Comparison of ENCODE assay signal across 8 cellular contexts in the genomic region with DNA sequence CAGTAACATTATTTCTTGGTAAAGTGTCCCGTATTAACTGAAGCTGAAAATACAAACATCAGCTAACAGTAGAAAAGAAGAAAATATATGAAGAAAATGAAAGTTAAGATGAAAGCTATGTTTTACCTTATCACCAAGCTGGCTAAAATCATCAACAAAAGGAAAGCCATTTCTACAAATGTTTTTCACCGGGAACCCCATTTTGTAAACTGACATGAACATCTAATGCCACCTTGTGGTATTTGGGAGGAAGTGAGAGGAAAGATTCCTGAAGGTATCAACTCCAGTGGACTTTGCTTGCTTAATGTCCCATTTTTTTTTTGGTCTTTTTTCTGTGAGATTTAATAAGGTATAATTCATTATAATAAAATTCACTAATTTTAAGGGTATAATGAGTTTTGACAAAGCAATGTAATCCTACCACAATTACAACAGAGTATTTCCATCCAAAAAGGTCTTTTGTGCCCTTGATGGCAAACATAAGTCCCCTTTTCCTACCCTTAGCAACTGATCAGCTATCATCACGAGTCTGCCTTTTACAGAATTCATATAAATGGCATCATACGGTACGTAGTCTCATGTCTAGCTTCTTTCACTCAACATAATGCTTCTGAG. TPM values are rescaled to one million over a fixed set of nuclear protein-coding genes. Genes with fewer than 3 reads are reported as not detected.
DNase-seq lines count a peak whose midpoint lies in the region; ATAC-seq, FAIRE-seq and TF ChIP-seq lines count a peak whose summit lies in the region.

No MANE protein-coding gene starts in this region.

- 88% methylated on average over 2 of the region's 5 CpGs for WGBS in mesenchymal stem cell

- H3K23ac ChIP-seq in mesenchymal stem cell (ENCODE audit: low read length in 2 of 2) = no peak overlapping the region

- peak; percentile 72 for TF ChIP-seq CTCF in D721Med (IDR thresholded peaks at IDR 0.05; ENCODE audit: insufficient read depth, missing control alignments)
- TF ChIP-seq CTCF in HFFc6 (IDR thresholded peaks at IDR 0.05) = peak; percentile 89
- TF ChIP-seq CTCF in OCI-LY3 (IDR thresholded peaks at IDR 0.05; ENCODE audit: low read depth, low read length) = peak; percentile 67

- H3K27me3 Mint-ChIP-seq in HFFc6 (ENCODE audit: insufficient read depth) = no peaks in the 10 kb centered on the region; the same call in 1 of the 2 replicates

- H2BK15ac ChIP-seq in mesenchymal stem cell (ENCODE audit: low read depth, poor library complexity, severe bottlenecking) = no peak overlapping the region

- peaks cover 3% of the 10 kb centered on the region for H3K4me1 ChIP-seq in OCI-LY3 (ENCODE audit: low read length)
- peaks cover 1% of the 10 kb centered on the region for H3K4me1 ChIP-seq in mesenchymal stem cell (ENCODE audit: control insufficient read depth, insufficient read depth, low read depth, low read length)

- H3K4me3 ChIP-seq in OCI-LY3 (ENCODE audit: low read length) = peak overlapping the region; percentile 25; the same call in 1 of the 2 replicates
- peak overlapping the region in 1 of 2 experiments; percentile 68 for H3K4me3 ChIP-seq in mesenchymal stem cell (ENCODE audit: insufficient read depth in 1 of 2, low read depth in 1 of 2, low read length in 2 of 2)

- no peaks in the 10 kb centered on the region for H3K27me3 ChIP-seq in OCI-LY3 (ENCODE audit: low read depth, low read length)
- H3K27me3 ChIP-seq in mesenchymal stem cell (ENCODE audit: control insufficient read depth in 1 of 2, insufficient read depth in 1 of 2, low read length in 2 of 2) = no peaks in the 10 kb centered on the region

- H3K9me3 ChIP-seq in OCI-LY3 (ENCODE audit: insufficient read depth, low read length) (no peaks in the 10 kb centered on the region), mesenchymal stem cell (ENCODE audit: control insufficient read depth, low read length) (no peaks in the 10 kb centered on the region)

- H3K27ac ChIP-seq in OCI-LY3 (ENCODE audit: low read length) = no peak overlapping the region
- H3K27ac ChIP-seq in mesenchymal stem cell (ENCODE audit: low read length, poor library complexity, severe bottlenecking) = no peak overlapping the region

- H3K79me1 ChIP-seq in mesenchymal stem cell (replicated peaks; ENCODE audit: low read length, poor library complexity, severe bottlenecking) = peaks cover 24% of the 10 kb centered on the region

- H4K8ac ChIP-seq in mesenchymal stem cell (ENCODE audit: low read length) = no peak overlapping the region

- no peaks in the 10 kb centered on the region for H4K20me1 ChIP-seq in OCI-LY3 (ENCODE audit: insufficient read depth, low read length)

- H3K4me3 Mint-ChIP-seq in HFFc6 = peak overlapping the region; percentile 79

- H3K9ac ChIP-seq in OCI-LY3 (ENCODE audit: low read length) = 0 out of 2 replicates have a peak overlapping the region, but pooled peaks have one; percentile 23
- peak overlapping the region; percentile 70 for H3K9ac ChIP-seq in mesenchymal stem cell (ENCODE audit: low read length)

- ATAC-seq in HG03432 (IDR thresholded peaks at IDR 0.05; ENCODE audit: unreplicated experiment) = no peak

- H2AFZ ChIP-seq in OCI-LY3 (ENCODE audit: low read depth, low read length) = no peak overlapping the region
- H2AFZ ChIP-seq in mesenchymal stem cell (ENCODE audit: low read depth, low read length) = no peak overlapping the region

- H3K14ac ChIP-seq in mesenchymal stem cell (ENCODE audit: low read length in 2 of 2) = no peak overlapping the region

- H2BK12ac ChIP-seq in mesenchymal stem cell (ENCODE audit: low read length in 2 of 2) = no peak overlapping the region

- H2BK120ac ChIP-seq in mesenchymal stem cell (ENCODE audit: low read depth, low read length) = no peak overlapping the region

- H2BK5ac ChIP-seq in mesenchymal stem cell (ENCODE audit: low read depth, low read length, poor library complexity, severe bottlenecking) = no peak overlapping the region

- H3K18ac ChIP-seq in mesenchymal stem cell (ENCODE audit: low read depth in 1 of 2, low read length in 2 of 2) = no peak overlapping the region

- FAIRE-seq in D721Med (lab: Jason Lieb, UNC) = no peak

- peaks cover 12% of the 10 kb centered on the region for H3K79me2 ChIP-seq in OCI-LY3 (ENCODE audit: low read length)

- no peak overlapping the region for H3K4ac ChIP-seq in mesenchymal stem cell (ENCODE audit: low read depth in 1 of 2, low read length in 2 of 2)

- H2AK5ac ChIP-seq in mesenchymal stem cell (ENCODE audit: low read length, severe bottlenecking) = no peak overlapping the region

- no peak overlapping the region for H4K91ac ChIP-seq in mesenchymal stem cell (ENCODE audit: low read length)

- H3K4me1 Mint-ChIP-seq in HFFc6 (ENCODE audit: low read depth) = peaks cover 10% of the 10 kb centered on the region

- peak overlapping the region; percentile 51 for H3K4me2 ChIP-seq in OCI-LY3 (ENCODE audit: low read length)
- peak overlapping the region; percentile 39 for H3K4me2 ChIP-seq in mesenchymal stem cell (ENCODE audit: low read length, poor library complexity, severe bottlenecking)

- peaks cover 9% of the 10 kb centered on the region for H3K36me3 Mint-ChIP-seq in HFFc6 (ENCODE audit: low read depth)

- no peak for DNase-seq in D721Med (ENCODE audit: insufficient read length, low spot score)
- DNase-seq in HFFc6 = peak; percentile 73
- DNase-seq in dedifferentiated amniotic fluid mesenchymal stem cell (ENCODE audit: extremely low spot score) = peak; percentile 69
- peak; percentile 73 for DNase-seq in mesenchymal stem cell
- no peak for DNase-seq in stimulated activated naive CD4-positive, alpha-beta T cell treated with Interleukin-2 at 50 U/mL for 16 hours (lab: John Stamatoyannopoulos, UW)
- no peak for DNase-seq in nucleus accumbens (lab: John Stamatoyannopoulos, UW)

- no peaks in the 10 kb centered on the region for H3K9me3 Mint-ChIP-seq in HFFc6

- H3K36me3 ChIP-seq in OCI-LY3 (replicated peaks; ENCODE audit: low read depth, low read length) (peaks cover 9% of the 10 kb centered on the region), mesenchymal stem cell (ENCODE audit: control insufficient read depth in 1 of 2, insufficient read depth in 2 of 2, low read depth in 1 of 2, low read length in 2 of 2) (peaks cover 32 to 56% of the 10 kb centered on the region in 2 experiments)

- H3K27ac Mint-ChIP-seq in HFFc6 = peak overlapping the region; percentile 75

RNA-seq across cellular contexts. Expression of gene SDHB, which starts 7.7 kb away (rescaled TPM):
- 100 to 1,000 TPM; 112 to 128 (median 116) TPM for total RNA-seq in HFFc6 (2021; fragmentation: NEBNext Ultra II Directional; extraction: Animal tissue kit (Norgen Biotek cat#: 25700))
- 106 TPM for polyA plus RNA-seq in mesenchymal stem cell (2013, experiment 1 of 2)
- 107 TPM for polyA plus RNA-seq in mesenchymal stem cell (2013, experiment 2 of 2)

RNA-seq across cellular contexts. Expression of gene ATP13A2, which starts 34.4 kb away (rescaled TPM):
- total RNA-seq in HFFc6 (2021; fragmentation: NEBNext Ultra II Directional; extraction: Animal tissue kit (Norgen Biotek cat#: 25700)) = 10 to 100 TPM; 26.8 to 33.6 (median 29.4) TPM
- 27.8 TPM for polyA plus RNA-seq in mesenchymal stem cell (2013, experiment 1 of 2)
- polyA plus RNA-seq in mesenchymal stem cell (2013, experiment 2 of 2) = 27.3 TPM

Comparison
In these comparisons a context has a peak if more than half of its experiments do, and no peak if none do; other contexts are left out.
1. DNase-seq: peak in HFFc6 (single experiment), dedifferentiated amniotic fluid mesenchymal stem cell (single experiment) and mesenchymal stem cell (single experiment); none in D721Med (single experiment), stimulated activated naive CD4-positive, alpha-beta T cell treated with Interleukin-2 at 50 U/mL for 16 hours (single experiment) and nucleus accumbens (0 of 56).
2. Peak in every context shown above with its lines, with median percentiles within 50 percentile points of each other: CTCF ChIP-seq.